Comparison of ENCODE assay signal across 14 cellular contexts in the genomic region with DNA sequence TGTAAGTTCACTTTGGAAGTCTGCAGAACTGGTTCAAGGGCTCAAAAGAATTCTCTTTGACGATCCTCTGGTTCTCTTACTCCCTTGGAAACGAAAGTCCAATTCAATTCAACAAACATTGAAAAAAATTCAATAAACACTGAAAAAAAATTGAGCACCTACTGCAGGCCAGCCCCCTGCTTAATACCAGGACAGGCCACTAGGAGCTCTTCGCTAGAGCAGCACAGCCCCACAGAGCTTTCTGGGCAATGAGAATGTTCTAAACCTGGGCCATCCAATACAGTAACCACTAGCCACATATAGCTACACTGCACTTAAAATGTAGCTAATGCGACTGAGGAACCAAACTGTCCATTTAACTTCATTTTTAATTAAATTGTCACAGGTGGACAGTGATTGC. TPM values are rescaled to one million over a fixed set of nuclear protein-coding genes. Genes with fewer than 3 reads are reported as not detected.
A peak's percentile ranks its signal among the peaks of the same experiment; 100 is the strongest.
DNase-seq lines count a peak whose midpoint lies in the region; ATAC-seq, FAIRE-seq and TF ChIP-seq lines count a peak whose summit lies in the region.
"Had no signal": no experiment of that assay in that cellular context is flagged by ENCODE, and none has a peak within 500 bp of the region (broad histone marks: within the 10 kb centered on the region; RNA-seq: fewer than 3 reads in every experiment).

No MANE protein-coding gene starts in this region.

- H4K91ac ChIP-seq in H1 (replicated peaks; ENCODE audit: insufficient read length, low read length): no peak overlapping the region

- H3K18ac ChIP-seq in H1 (ENCODE audit: extremely low read depth, low read length): no peak overlapping the region

- TF ChIP-seq EP300 in H1 (IDR thresholded peaks at IDR 0.05; ENCODE audit: borderline replicate concordance in 1 of 2, low read depth in 2 of 2, low read length in 2 of 2): no peak

- DNase-seq in NAMALWA (ENCODE audit: low spot score) (peak; percentile 14), H1 (ENCODE audit: low read depth in 1 of 2, low spot score in 2 of 2) (no peak), smooth muscle cell (lab: John Stamatoyannopoulos, UW; ENCODE audit: unreplicated experiment) (no peak), Peyer's patch (no peak), germinal center (ENCODE audit: low spot score) (no peak), gastrocnemius medialis (no peak)
- DNase-seq: activated CD4-positive, alpha-beta memory T cell treated with anti-CD3 and anti-CD28 coated beads, Interleukin-2, amount 10 ng/mL, durations not matched to agents 7 days and 5 days; NCI-H446; small intestine; T-helper 17 cell had no signal

- H3K4ac ChIP-seq in H1 (replicated peaks; ENCODE audit: insufficient read length, low read depth, low read length): no peak overlapping the region

- 67% methylated on average over 4 of the region's 4 CpGs; no CpG with 5 or more reads in 1 of the 2 experiments for WGBS in H1 (ENCODE audit: extremely low coverage in 1 of 2, insufficient coverage in 1 of 2, insufficient read length in 1 of 2, insufficient replicate concordance in 2 of 2, low coverage in 1 of 2, low lambda C conversion rate in 2 of 2, missing lambda C conversion rate in 1 of 2), 2 experiments
- WGBS in smooth muscle cell (ENCODE audit: low lambda C conversion rate): 85% methylated on average over 4 of the region's 4 CpGs

- H3K56ac ChIP-seq in H1 (replicated peaks; ENCODE audit: insufficient read length, low read depth, low read length): no peak overlapping the region

- H3K4me3 ChIP-seq in H1 (ENCODE audit: extremely low read depth in 1 of 4, insufficient read depth in 2 of 4, low read depth in 3 of 4, low read length in 4 of 4): no peak overlapping the region
- no peak overlapping the region for H3K4me3 ChIP-seq in smooth muscle cell
- H3K4me3 ChIP-seq in Peyer's patch: no peak overlapping the region
- H3K4me3 ChIP-seq in gastrocnemius medialis: no peak overlapping the region

- H2AK5ac ChIP-seq in H1 (ENCODE audit: low read depth, low read length): no peak overlapping the region

- in situ Hi-C loops in gastrocnemius medialis (cut with MboI; ENCODE audit: low sequenced_read_pairs in 4 of 4): no loop called here

- no peak overlapping the region for H2BK12ac ChIP-seq in H1 (ENCODE audit: low read depth, low read length)

- no peaks in the 10 kb centered on the region for H3K36me3 ChIP-seq in H1 (ENCODE audit: control insufficient read depth in 2 of 4, insufficient read depth in 4 of 4, low read length in 3 of 4)
- no peaks in the 10 kb centered on the region for H3K36me3 ChIP-seq in smooth muscle cell (ENCODE audit: low read depth)
- H3K36me3 ChIP-seq in Peyer's patch: no peaks in the 10 kb centered on the region
- H3K36me3 ChIP-seq in gastrocnemius medialis: no peaks in the 10 kb centered on the region
- H3K36me3 ChIP-seq: neutrophil had no signal

- TF ChIP-seq CTCF in H1 (IDR thresholded peaks at IDR 0.05; ENCODE audit: control extremely low read depth in 1 of 3, insufficient read depth in 1 of 3, low read depth in 1 of 3, low read length in 3 of 3): peak; percentile 29 to 45 (median 32); a peak in 3 of 4 replicates
- TF ChIP-seq CTCF in smooth muscle cell (IDR thresholded peaks at IDR 0.05; ENCODE audit: borderline replicate concordance, insufficient read depth, poor library complexity, severe bottlenecking): peak; percentile 8
- TF ChIP-seq CTCF in Peyer's patch (IDR thresholded peaks at IDR 0.05): peak in 1 of 6 experiments; percentile 6
- no peak for TF ChIP-seq CTCF in gastrocnemius medialis (IDR thresholded peaks at IDR 0.05 in 4 of 5, conservative IDR thresholded peaks at IDR 0.05 in 1 of 5)

- H3K23ac ChIP-seq in H1 (ENCODE audit: insufficient read length): no peak overlapping the region

- no peak overlapping the region for H2BK20ac ChIP-seq in H1 (ENCODE audit: low read length)

- H3K14ac ChIP-seq in H1 (ENCODE audit: insufficient read length): no peak overlapping the region

- no peak for TF ChIP-seq POLR2A in H1 (IDR thresholded peaks at IDR 0.05; ENCODE audit: control extremely low read depth in 1 of 2, low read depth in 2 of 2, low read length in 2 of 2)
- TF ChIP-seq POLR2A in Peyer's patch (IDR thresholded peaks at IDR 0.05): no peak
- TF ChIP-seq POLR2A in gastrocnemius medialis (IDR thresholded peaks at IDR 0.05): no peak

- no peaks in the 10 kb centered on the region for H4K20me1 ChIP-seq in H1 (replicated peaks in 1 of 2; ENCODE audit: control insufficient read depth in 1 of 2, insufficient read depth in 2 of 2, low read length in 2 of 2)
- H4K20me1 ChIP-seq in smooth muscle cell (ENCODE audit: low read depth): no peaks in the 10 kb centered on the region

- POLR2A ChIA-PET in H1 (lab: Charles Lee; ENCODE audit: partially characterized antibody): interaction anchor here (0.8 kb wide), 1 partner anchor 178 kb away, joined by 3 read pairs; the partner anchor contains the start of genes EPM2AIP1 and MLH1

- H3K27ac ChIP-seq in H1 (ENCODE audit: low read depth, low read length): no peak overlapping the region
- H3K27ac ChIP-seq in smooth muscle cell (ENCODE audit: low read depth): no peak overlapping the region
- H3K27ac ChIP-seq in Peyer's patch: no peak overlapping the region
- H3K27ac ChIP-seq in gastrocnemius medialis: no peak overlapping the region
- H3K27ac ChIP-seq: neutrophil had no signal

- CTCF ChIA-PET in H1 (lab: Charles Lee; ENCODE audit: partially characterized antibody): interaction anchor here (0.6 to 10.8 kb wide), 30 partner anchors 8 to 142 kb away, joined by 3 to 106 read pairs (median 4); no protein-coding TSS in a partner anchor

- H2AFZ ChIP-seq in H1 (ENCODE audit: low read length): no peak overlapping the region
- no peak overlapping the region for H2AFZ ChIP-seq in smooth muscle cell (ENCODE audit: low read depth)

- H4K5ac ChIP-seq in H1 (ENCODE audit: insufficient read length, low read depth, low read length): no peak overlapping the region

- no peak overlapping the region for H4K8ac ChIP-seq in H1 (ENCODE audit: extremely low read depth, insufficient read depth, low read length)

- H3K79me2 ChIP-seq in H1 (ENCODE audit: control insufficient read depth in 1 of 2, insufficient read depth in 2 of 2, low read length in 2 of 2) (no peaks in the 10 kb centered on the region), smooth muscle cell (ENCODE audit: low read depth) (no peaks in the 10 kb centered on the region)

- no peak overlapping the region for H2BK5ac ChIP-seq in H1 (ENCODE audit: low read depth, low read length)

- H3K23me2 ChIP-seq in H1 (ENCODE audit: low read depth, low read length): no peaks in the 10 kb centered on the region

- H3K9me3 ChIP-seq in H1 (ENCODE audit: insufficient read depth in 2 of 2, low read depth in 1 of 2, low read length in 1 of 2) (no peaks in the 10 kb centered on the region), smooth muscle cell (replicated peaks; ENCODE audit: low read depth) (no peaks in the 10 kb centered on the region), Peyer's patch (no peaks in the 10 kb centered on the region), gastrocnemius medialis (no peaks in the 10 kb centered on the region)
- H3K9me3 ChIP-seq: neutrophil had no signal

- FAIRE-seq in H1 (lab: Jason Lieb, UNC): no peak
- FAIRE-seq: small intestine had no signal

- no peak overlapping the region for H2BK15ac ChIP-seq in H1 (ENCODE audit: low read length)

- H2BK120ac ChIP-seq in H1 (replicated peaks; ENCODE audit: low read depth, low read length): no peak overlapping the region

- no peak overlapping the region for H3K4me2 ChIP-seq in H1 (ENCODE audit: insufficient read depth in 1 of 2, low read depth in 2 of 2, low read length in 2 of 2)
- H3K4me2 ChIP-seq in smooth muscle cell: no peak overlapping the region

- H3K9ac ChIP-seq in H1 (replicated peaks in 1 of 4; ENCODE audit: extremely low read depth in 1 of 4, low read depth in 3 of 4, low read length in 3 of 4) (no peak overlapping the region), smooth muscle cell (ENCODE audit: low read depth) (no peak overlapping the region)

- no peaks in the 10 kb centered on the region for H3F3A ChIP-seq in smooth muscle cell (ENCODE audit: low read depth)

- H3K79me1 ChIP-seq in H1 (ENCODE audit: low read depth, low read length): no peaks in the 10 kb centered on the region

- no peaks in the 10 kb centered on the region for H3K27me3 ChIP-seq in H1 (replicated peaks in 1 of 4; ENCODE audit: control insufficient read depth in 3 of 4, extremely low read depth in 1 of 4, insufficient read depth in 3 of 4, low read length in 3 of 4)
- H3K27me3 ChIP-seq in smooth muscle cell (ENCODE audit: low read depth): no peaks in the 10 kb centered on the region
- H3K27me3 ChIP-seq in Peyer's patch: no peaks in the 10 kb centered on the region
- H3K27me3 ChIP-seq in gastrocnemius medialis: no peaks in the 10 kb centered on the region
- H3K27me3 ChIP-seq: neutrophil had no signal

- peak in 1 of 2 experiments; percentile 20; a peak in 1 of 4 replicates for TF ChIP-seq RAD21 in H1 (IDR thresholded peaks at IDR 0.05 in 1 of 2, conservative IDR thresholded peaks at IDR 0.05 in 1 of 2; ENCODE audit: low read depth in 2 of 2, low read length in 2 of 2)

- ATAC-seq in GM18909 (IDR thresholded peaks at IDR 0.05; ENCODE audit: poor library complexity, unreplicated experiment) (peak; percentile 44), gastrocnemius medialis (no peak)
- ATAC-seq: T-helper 17 cell had no signal

- H3K4me1 ChIP-seq in H1 (replicated peaks in 1 of 4; ENCODE audit: control insufficient read depth in 3 of 4, insufficient read depth in 4 of 4, low read length in 3 of 4): no peaks in the 10 kb centered on the region; a peak in 2 of 7 replicates
- H3K4me1 ChIP-seq in smooth muscle cell (ENCODE audit: low read depth): no peaks in the 10 kb centered on the region
- H3K4me1 ChIP-seq in Peyer's patch: no peaks in the 10 kb centered on the region
- H3K4me1 ChIP-seq in gastrocnemius medialis: no peaks in the 10 kb centered on the region

- intact Hi-C loops in gastrocnemius medialis (cut with DNase I; ENCODE audit: low total_unique reads): no loop called here

TF ChIP-seq in H1, 55 proteins besides CTCF, POLR2A, EP300 and RAD21 (continues in another document):
- TF ChIP-seq SP1 (IDR thresholded peaks at IDR 0.05; ENCODE audit: low read depth, low read length) (no peak), RFX5 (IDR thresholded peaks at IDR 0.05; ENCODE audit: borderline replicate concordance, low read depth, low read length) (no peak)

RNA-seq across cellular contexts. Expression of gene DCLK3, which starts 50.4 kb away (rescaled TPM):
- total RNA-seq in H1 (2021; fragmentation: NEBNext Ultra II Directional; extraction: Animal tissue kit (Norgen Biotek cat#: 25700)): 0.63 and 0.69 TPM in 2 replicates
- polyA plus RNA-seq in H1 (2011; rRNA removed) (0.27 TPM in 2 replicates), smooth muscle cell (not detected in 2 replicates)
- 0.49 TPM for polyA plus RNA-seq in H1 (2011; cell fraction: cytosol; rRNA removed)
- polyA plus RNA-seq in H1 (2011; cell fraction: nucleus; rRNA removed): 0.44 TPM
- polyA plus RNA-seq in H1 (2012, experiment 1 of 2): 0.76 to 1.4 TPM (median 0.85 TPM) in 4 replicates
- polyA plus RNA-seq in H1 (2012, experiment 2 of 2): 0.28 TPM
- 0.55 TPM for polyA plus RNA-seq in H1 (2013, experiment 1 of 2)
- 0.64 TPM for polyA plus RNA-seq in H1 (2013, experiment 2 of 2)
- polyA minus RNA-seq in H1 (2011; rRNA and poly(A)+ RNA removed): 0.38 and 0.83 TPM in 2 replicates
- polyA minus RNA-seq in H1 (2011; cell fraction: cytosol; rRNA and poly(A)+ RNA removed): 0.44 TPM
- 0.50 TPM for polyA minus RNA-seq in H1 (2011; cell fraction: nucleus; rRNA and poly(A)+ RNA removed)
- total RNA-seq in smooth muscle cell (not detected in 2 replicates), Peyer's patch (not detected), gastrocnemius medialis (under 1 TPM; 0.10 to 0.55 (median 0.47) TPM)
- total RNA-seq: activated CD4-positive, alpha-beta memory T cell treated with anti-CD3 and anti-CD28 coated beads, Interleukin-2, amount 10 ng/mL, durations not matched to agents 7 days and 5 days; HT1080; RPMI7951; T-helper 17 cell had no signal

Comparison
In these comparisons a context has a peak if more than half of its experiments do, and no peak if none do; other contexts are left out.
1. CTCF ChIP-seq: peak in H1 (3 of 3) and smooth muscle cell (single experiment); none in gastrocnemius medialis (0 of 5).